Comparison of ENCODE assay signal across 2 cellular contexts in the genomic region with DNA sequence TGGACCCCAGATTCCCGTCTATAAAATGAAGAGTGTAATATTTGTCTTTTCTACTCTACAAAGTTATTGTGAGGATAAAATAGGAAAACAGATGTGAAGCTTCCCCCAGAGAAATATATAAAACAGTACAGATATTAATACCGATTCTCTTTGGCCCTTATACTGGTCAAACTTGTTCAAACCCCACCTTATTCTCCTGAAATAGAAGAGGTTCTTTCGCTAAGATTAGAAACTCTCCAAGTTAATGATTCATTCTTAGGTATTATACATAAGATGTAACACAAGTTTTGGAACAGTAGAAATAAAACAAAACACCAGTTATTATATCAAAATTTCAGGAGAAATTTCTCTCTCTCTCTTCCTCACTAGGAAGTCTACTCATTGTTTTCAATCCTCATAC.
TF ChIP-seq lines count a peak whose summit lies in the region.

No MANE protein-coding gene starts in this region.

TF ChIP-seq in IMR-90, 13 proteins besides CTCF, POLR2A, EP300 and RAD21 (continued from another document):
- TF ChIP-seq SMC3 (IDR thresholded peaks at IDR 0.05; ENCODE audit: low read depth, low read length) (no peak), MAZ (IDR thresholded peaks at IDR 0.05; ENCODE audit: borderline replicate concordance, low read depth, low read length) (no peak), NFE2L2 (IDR thresholded peaks at IDR 0.05; ENCODE audit: low read depth, low read length) (no peak), FOS (IDR thresholded peaks at IDR 0.05; ENCODE audit: low read depth, low read length) (no peak), MAFK (IDR thresholded peaks at IDR 0.05; ENCODE audit: low read depth, low read length) (no peak), CEBPB (IDR thresholded peaks at IDR 0.05; ENCODE audit: low read depth, low read length) (no peak), RFX5 (IDR thresholded peaks at IDR 0.05; ENCODE audit: low read depth, low read length) (no peak), RCOR1 (IDR thresholded peaks at IDR 0.05; ENCODE audit: insufficient replicate concordance, low read length) (no peak), BHLHE40 (IDR thresholded peaks at IDR 0.05; ENCODE audit: low read depth, low read length) (no peak)
- TF ChIP-seq, protein P1, sequence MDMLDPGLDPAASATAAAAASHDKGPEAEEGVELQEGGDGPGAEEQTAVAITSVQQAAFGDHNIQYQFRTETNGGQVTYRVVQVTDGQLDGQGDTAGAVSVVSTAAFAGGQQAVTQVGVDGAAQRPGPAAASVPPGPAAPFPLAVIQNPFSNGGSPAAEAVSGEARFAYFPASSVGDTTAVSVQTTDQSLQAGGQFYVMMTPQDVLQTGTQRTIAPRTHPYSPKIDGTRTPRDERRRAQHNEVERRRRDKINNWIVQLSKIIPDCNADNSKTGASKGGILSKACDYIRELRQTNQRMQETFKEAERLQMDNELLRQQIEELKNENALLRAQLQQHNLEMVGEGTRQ (IDR thresholded peaks at IDR 0.05; ENCODE audit: low read depth, low read length): no peak
- TF ChIP-seq, protein P2, sequence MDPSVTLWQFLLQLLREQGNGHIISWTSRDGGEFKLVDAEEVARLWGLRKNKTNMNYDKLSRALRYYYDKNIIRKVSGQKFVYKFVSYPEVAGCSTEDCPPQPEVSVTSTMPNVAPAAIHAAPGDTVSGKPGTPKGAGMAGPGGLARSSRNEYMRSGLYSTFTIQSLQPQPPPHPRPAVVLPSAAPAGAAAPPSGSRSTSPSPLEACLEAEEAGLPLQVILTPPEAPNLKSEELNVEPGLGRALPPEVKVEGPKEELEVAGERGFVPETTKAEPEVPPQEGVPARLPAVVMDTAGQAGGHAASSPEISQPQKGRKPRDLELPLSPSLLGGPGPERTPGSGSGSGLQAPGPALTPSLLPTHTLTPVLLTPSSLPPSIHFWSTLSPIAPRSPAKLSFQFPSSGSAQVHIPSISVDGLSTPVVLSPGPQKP (IDR thresholded peaks at IDR 0.05; ENCODE audit: borderline replicate concordance, low read depth, low read length): no peak
TF ChIP-seq in IMR-90: peak in this region for 0.

TF ChIP-seq in SK-N-SH, 30 proteins besides CTCF, POLR2A, EP300 and RAD21 (continued from another document):
- TF ChIP-seq, protein P3, sequence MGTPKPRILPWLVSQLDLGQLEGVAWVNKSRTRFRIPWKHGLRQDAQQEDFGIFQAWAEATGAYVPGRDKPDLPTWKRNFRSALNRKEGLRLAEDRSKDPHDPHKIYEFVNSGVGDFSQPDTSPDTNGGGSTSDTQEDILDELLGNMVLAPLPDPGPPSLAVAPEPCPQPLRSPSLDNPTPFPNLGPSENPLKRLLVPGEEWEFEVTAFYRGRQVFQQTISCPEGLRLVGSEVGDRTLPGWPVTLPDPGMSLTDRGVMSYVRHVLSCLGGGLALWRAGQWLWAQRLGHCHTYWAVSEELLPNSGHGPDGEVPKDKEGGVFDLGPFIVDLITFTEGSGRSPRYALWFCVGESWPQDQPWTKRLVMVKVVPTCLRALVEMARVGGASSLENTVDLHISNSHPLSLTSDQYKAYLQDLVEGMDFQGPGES (IDR thresholded peaks at IDR 0.05; ENCODE audit: low read depth, low read length): no peak
- TF ChIP-seq FOXM1 (IDR thresholded peaks at IDR 0.05; ENCODE audit: low read depth) (no peak), RCOR1 (IDR thresholded peaks at IDR 0.05; ENCODE audit: low read length) (no peak), YY1 (IDR thresholded peaks at IDR 0.05; ENCODE audit: low read depth) (no peak), MXI1 (IDR thresholded peaks at IDR 0.05; ENCODE audit: low read depth, low read length) (no peak), TCF12 (IDR thresholded peaks at IDR 0.05) (no peak), FOSL2 (IDR thresholded peaks at IDR 0.05; ENCODE audit: borderline replicate concordance, low read depth) (no peak), GATA2 (CRISPR knock-in tag; IDR thresholded peaks at IDR 0.05) (no peak), CHD2 (IDR thresholded peaks at IDR 0.05; ENCODE audit: low read length, partially characterized antibody) (no peak), SIN3A (IDR thresholded peaks at IDR 0.05; ENCODE audit: borderline replicate concordance, low read depth, low read length) (no peak), TEAD4 (IDR thresholded peaks at IDR 0.05; ENCODE audit: borderline replicate concordance, insufficient read depth) (no peak), GABPA (IDR thresholded peaks at IDR 0.05; ENCODE audit: low read depth) (no peak), NFIC (IDR thresholded peaks at IDR 0.05; ENCODE audit: borderline replicate concordance) (no peak), JUND (IDR thresholded peaks at IDR 0.05) (no peak)
- TF ChIP-seq, protein P4, sequence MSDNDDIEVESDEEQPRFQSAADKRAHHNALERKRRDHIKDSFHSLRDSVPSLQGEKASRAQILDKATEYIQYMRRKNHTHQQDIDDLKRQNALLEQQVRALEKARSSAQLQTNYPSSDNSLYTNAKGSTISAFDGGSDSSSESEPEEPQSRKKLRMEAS (IDR thresholded peaks at IDR 0.05; ENCODE audit: low read depth): no peak
- TF ChIP-seq, protein P5, sequence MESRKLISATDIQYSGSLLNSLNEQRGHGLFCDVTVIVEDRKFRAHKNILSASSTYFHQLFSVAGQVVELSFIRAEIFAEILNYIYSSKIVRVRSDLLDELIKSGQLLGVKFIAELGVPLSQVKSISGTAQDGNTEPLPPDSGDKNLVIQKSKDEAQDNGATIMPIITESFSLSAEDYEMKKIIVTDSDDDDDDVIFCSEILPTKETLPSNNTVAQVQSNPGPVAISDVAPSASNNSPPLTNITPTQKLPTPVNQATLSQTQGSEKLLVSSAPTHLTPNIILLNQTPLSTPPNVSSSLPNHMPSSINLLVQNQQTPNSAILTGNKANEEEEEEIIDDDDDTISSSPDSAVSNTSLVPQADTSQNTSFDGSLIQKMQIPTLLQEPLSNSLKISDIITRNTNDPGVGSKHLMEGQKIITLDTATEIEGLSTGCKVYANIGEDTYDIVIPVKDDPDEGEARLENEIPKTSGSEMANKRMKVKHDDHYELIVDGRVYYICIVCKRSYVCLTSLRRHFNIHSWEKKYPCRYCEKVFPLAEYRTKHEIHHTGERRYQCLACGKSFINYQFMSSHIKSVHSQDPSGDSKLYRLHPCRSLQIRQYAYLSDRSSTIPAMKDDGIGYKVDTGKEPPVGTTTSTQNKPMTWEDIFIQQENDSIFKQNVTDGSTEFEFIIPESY (IDR thresholded peaks at IDR 0.05; ENCODE audit: borderline replicate concordance, low read depth): no peak
- TF ChIP-seq, protein P6, sequence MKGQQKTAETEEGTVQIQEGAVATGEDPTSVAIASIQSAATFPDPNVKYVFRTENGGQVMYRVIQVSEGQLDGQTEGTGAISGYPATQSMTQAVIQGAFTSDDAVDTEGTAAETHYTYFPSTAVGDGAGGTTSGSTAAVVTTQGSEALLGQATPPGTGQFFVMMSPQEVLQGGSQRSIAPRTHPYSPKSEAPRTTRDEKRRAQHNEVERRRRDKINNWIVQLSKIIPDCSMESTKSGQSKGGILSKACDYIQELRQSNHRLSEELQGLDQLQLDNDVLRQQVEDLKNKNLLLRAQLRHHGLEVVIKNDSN (IDR thresholded peaks at IDR 0.05; ENCODE audit: borderline replicate concordance, low read depth): no peak
- TF ChIP-seq, protein P7, sequence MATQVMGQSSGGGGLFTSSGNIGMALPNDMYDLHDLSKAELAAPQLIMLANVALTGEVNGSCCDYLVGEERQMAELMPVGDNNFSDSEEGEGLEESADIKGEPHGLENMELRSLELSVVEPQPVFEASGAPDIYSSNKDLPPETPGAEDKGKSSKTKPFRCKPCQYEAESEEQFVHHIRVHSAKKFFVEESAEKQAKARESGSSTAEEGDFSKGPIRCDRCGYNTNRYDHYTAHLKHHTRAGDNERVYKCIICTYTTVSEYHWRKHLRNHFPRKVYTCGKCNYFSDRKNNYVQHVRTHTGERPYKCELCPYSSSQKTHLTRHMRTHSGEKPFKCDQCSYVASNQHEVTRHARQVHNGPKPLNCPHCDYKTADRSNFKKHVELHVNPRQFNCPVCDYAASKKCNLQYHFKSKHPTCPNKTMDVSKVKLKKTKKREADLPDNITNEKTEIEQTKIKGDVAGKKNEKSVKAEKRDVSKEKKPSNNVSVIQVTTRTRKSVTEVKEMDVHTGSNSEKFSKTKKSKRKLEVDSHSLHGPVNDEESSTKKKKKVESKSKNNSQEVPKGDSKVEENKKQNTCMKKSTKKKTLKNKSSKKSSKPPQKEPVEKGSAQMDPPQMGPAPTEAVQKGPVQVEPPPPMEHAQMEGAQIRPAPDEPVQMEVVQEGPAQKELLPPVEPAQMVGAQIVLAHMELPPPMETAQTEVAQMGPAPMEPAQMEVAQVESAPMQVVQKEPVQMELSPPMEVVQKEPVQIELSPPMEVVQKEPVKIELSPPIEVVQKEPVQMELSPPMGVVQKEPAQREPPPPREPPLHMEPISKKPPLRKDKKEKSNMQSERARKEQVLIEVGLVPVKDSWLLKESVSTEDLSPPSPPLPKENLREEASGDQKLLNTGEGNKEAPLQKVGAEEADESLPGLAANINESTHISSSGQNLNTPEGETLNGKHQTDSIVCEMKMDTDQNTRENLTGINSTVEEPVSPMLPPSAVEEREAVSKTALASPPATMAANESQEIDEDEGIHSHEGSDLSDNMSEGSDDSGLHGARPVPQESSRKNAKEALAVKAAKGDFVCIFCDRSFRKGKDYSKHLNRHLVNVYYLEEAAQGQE (IDR thresholded peaks at IDR 0.05; ENCODE audit: low read depth, low read length): no peak
- TF ChIP-seq, protein P1 (IDR thresholded peaks at IDR 0.05; ENCODE audit: borderline replicate concordance, low read depth, low read length): no peak
TF ChIP-seq in SK-N-SH: peak in this region for 0.
